ENCODE assay signal across 20 cellular contexts in genomic region chr21:44971672-44971995, GRCh38. TPM values are rescaled to one million over a fixed set of nuclear protein-coding genes. Genes with fewer than 3 reads are reported as not detected.
DNase-seq lines count a peak whose midpoint lies in the region; ATAC-seq and TF ChIP-seq lines count a peak whose summit lies in the region.
"Had no signal": no experiment of that assay in that cellular context is flagged by ENCODE, and none has a peak within 500 bp of the region (broad histone marks: within the 10 kb centered on the region; RNA-seq: fewer than 3 reads in every experiment).

No MANE protein-coding gene starts in this region.

- H3K36me3 ChIP-seq in neural progenitor cell (no peaks in the 10 kb centered on the region), upper lobe of right lung (peaks cover 3% of the 10 kb centered on the region)

- H3K4me2 ChIP-seq in neural progenitor cell: no peak overlapping the region
- H3K4me2 ChIP-seq: PC-9 had no signal

- H3K4me1 ChIP-seq in neural progenitor cell (no peaks in the 10 kb centered on the region), upper lobe of right lung (peaks cover 23% of the 10 kb centered on the region)

- DNase-seq in natural killer cell treated with Interleukin-12 subunit alpha and Interleukin-12 subunit beta and Interleukin-15 and Interleukin-18, amount 100 ng/mL, for 72 hours (ENCODE audit: low spot score): peak; percentile 32
- no peak for DNase-seq in natural killer cell
- DNase-seq in WTC11 (ENCODE audit: low spot score): no peak
- no peak for DNase-seq in neural progenitor cell (ENCODE audit: low spot score)
- no peak for DNase-seq in mesothelial cell of epicardium (ENCODE audit: low spot score in 2 of 2, unreplicated experiment in 2 of 2)
- DNase-seq in NCI-H526 treated with DMSO at 0.1 percent for 48 hours (lab: John Stamatoyannopoulos, UW): no peak
- no peak for DNase-seq in upper lobe of right lung
- DNase-seq in stimulated activated CD4-positive, alpha-beta T cell treated with anti-CD3 and anti-CD28 coated beads, Interleukin-12 subunit alpha, Interleukin-12 subunit beta, amount 100 ng/mL, for 4 hours: no peak
- DNase-seq: BE2C; Calu3; CD8-positive, alpha-beta T cell; GM23248; KG1; NCI-H1417; NCI-H187; NCI-H2107; NCI-H2227 treated with DMSO at 0.1 percent for 48 hours; NCI-H510A treated with DMSO at 0.1 percent for 48 hours; NCI-H82; PC-9 had no signal

- H3K4me3 ChIP-seq in neural progenitor cell (no peak overlapping the region), upper lobe of right lung (no peak overlapping the region)
- H3K4me3 ChIP-seq: GM23248, PC-9 had no signal

- CTCF ChIA-PET in WTC11 (lab: Charles Lee): interaction anchor here (0.5 to 3.7 kb wide), 15 partner anchors 9 to 461 kb away, joined by 3 to 24 read pairs (median 5); partner anchors contain the start of gene POFUT2

- TF ChIP-seq CTCF in natural killer cell (IDR thresholded peaks at IDR 0.05): no peak
- TF ChIP-seq CTCF in WTC11 (IDR thresholded peaks at IDR 0.05): no peak
- TF ChIP-seq CTCF in neural progenitor cell (IDR thresholded peaks at IDR 0.05): no peak
- TF ChIP-seq CTCF in mesothelial cell of epicardium (IDR thresholded peaks at IDR 0.05; ENCODE audit: unreplicated experiment): no peak
- no peak for TF ChIP-seq CTCF in upper lobe of right lung (IDR thresholded peaks at IDR 0.05)

- no peaks in the 10 kb centered on the region for H3K9me3 Mint-ChIP-seq in natural killer cell treated with Interleukin-12 subunit alpha and Interleukin-12 subunit beta and Interleukin-15 and Interleukin-18, amount 100 ng/mL, for 72 hours
- H3K9me3 Mint-ChIP-seq in natural killer cell (no peaks in the 10 kb centered on the region), WTC11 (no peaks in the 10 kb centered on the region), neural progenitor cell (no peaks in the 10 kb centered on the region), mesothelial cell of epicardium (no peaks in the 10 kb centered on the region)
- H3K9me3 Mint-ChIP-seq: CD8-positive, alpha-beta T cell had no signal

- H3K36me3 Mint-ChIP-seq in natural killer cell treated with Interleukin-12 subunit alpha and Interleukin-12 subunit beta and Interleukin-15 and Interleukin-18, amount 100 ng/mL, for 72 hours: no peaks in the 10 kb centered on the region
- no peaks in the 10 kb centered on the region for H3K36me3 Mint-ChIP-seq in natural killer cell
- peaks cover 16% of the 10 kb centered on the region for H3K36me3 Mint-ChIP-seq in WTC11
- H3K36me3 Mint-ChIP-seq in neural progenitor cell: peaks cover 13% of the 10 kb centered on the region
- H3K36me3 Mint-ChIP-seq in mesothelial cell of epicardium: peaks cover 17% of the 10 kb centered on the region

- peaks cover 12 to 33% of the 10 kb centered on the region in 2 donors for H3K4me1 Mint-ChIP-seq in natural killer cell treated with Interleukin-12 subunit alpha and Interleukin-12 subunit beta and Interleukin-15 and Interleukin-18, amount 100 ng/mL, for 72 hours (ENCODE audit: low read depth in 2 of 2)
- H3K4me1 Mint-ChIP-seq in natural killer cell (peaks cover 32 to 40% of the 10 kb centered on the region in 2 donors), WTC11 (peaks cover 15% of the 10 kb centered on the region), neural progenitor cell (peaks cover 22% of the 10 kb centered on the region), mesothelial cell of epicardium (peaks cover 14% of the 10 kb centered on the region)

- H3K27me3 Mint-ChIP-seq in natural killer cell treated with Interleukin-12 subunit alpha and Interleukin-12 subunit beta and Interleukin-15 and Interleukin-18, amount 100 ng/mL, for 72 hours: no peaks in the 10 kb centered on the region
- H3K27me3 Mint-ChIP-seq in natural killer cell (ENCODE audit: low read depth in 2 of 2) (no peaks in the 10 kb centered on the region), WTC11 (ENCODE audit: low read depth) (no peaks in the 10 kb centered on the region), neural progenitor cell (ENCODE audit: insufficient read depth, low read depth) (peaks cover 3% of the 10 kb centered on the region), mesothelial cell of epicardium (ENCODE audit: low read depth) (no peaks in the 10 kb centered on the region)

- H3K27me3 ChIP-seq in neural progenitor cell: no peaks in the 10 kb centered on the region
- no peaks in the 10 kb centered on the region for H3K27me3 ChIP-seq in upper lobe of right lung
- H3K27me3 ChIP-seq: BE2C had no signal

- H3K27ac ChIP-seq in neural progenitor cell: no peak overlapping the region
- no peak overlapping the region for H3K27ac ChIP-seq in upper lobe of right lung
- H3K27ac ChIP-seq: GM23248, PC-9 had no signal

- H3F3A ChIP-seq in neural progenitor cell (ENCODE audit: low read depth): no peaks in the 10 kb centered on the region

- no peak overlapping the region for H2AFZ ChIP-seq in neural progenitor cell (replicated peaks)
- H2AFZ ChIP-seq: GM23248, PC-9 had no signal

- H3K79me2 ChIP-seq in neural progenitor cell (ENCODE audit: low read depth): no peaks in the 10 kb centered on the region

- no peak overlapping the region for H3K4me3 Mint-ChIP-seq in natural killer cell treated with Interleukin-12 subunit alpha and Interleukin-12 subunit beta and Interleukin-15 and Interleukin-18, amount 100 ng/mL, for 72 hours
- H3K4me3 Mint-ChIP-seq in natural killer cell (no peak overlapping the region), WTC11 (no peak overlapping the region), neural progenitor cell (no peak overlapping the region), mesothelial cell of epicardium (no peak overlapping the region)
- H3K4me3 Mint-ChIP-seq: CD8-positive, alpha-beta T cell had no signal

- H3K9me3 ChIP-seq in neural progenitor cell (ENCODE audit: low read depth) (no peaks in the 10 kb centered on the region), upper lobe of right lung (no peaks in the 10 kb centered on the region)
- H3K9me3 ChIP-seq: BE2C had no signal

- intact Hi-C loops in natural killer cell (cut with micrococcal nuclease): no loop called here
- intact Hi-C loops in upper lobe of right lung (cut with DNase I): no loop called here

- no peak overlapping the region for H3K27ac Mint-ChIP-seq in natural killer cell treated with Interleukin-12 subunit alpha and Interleukin-12 subunit beta and Interleukin-15 and Interleukin-18, amount 100 ng/mL, for 72 hours
- H3K27ac Mint-ChIP-seq in natural killer cell (peak overlapping the region in 1 of 2 donors; percentile 29), WTC11 (peak overlapping the region; percentile 57), neural progenitor cell (peak overlapping the region; percentile 78), mesothelial cell of epicardium (no peak overlapping the region)
- H3K27ac Mint-ChIP-seq: CD8-positive, alpha-beta T cell had no signal

- no peak for ATAC-seq in natural killer cell treated with Interleukin-12 subunit alpha and Interleukin-12 subunit beta and Interleukin-15 and Interleukin-18, amount 100 ng/mL, for 72 hours
- ATAC-seq in natural killer cell: no peak
- ATAC-seq in WTC11: no peak
- no peak for ATAC-seq in upper lobe of right lung
- ATAC-seq: CD8-positive, alpha-beta T cell had no signal

- peaks cover 22% of the 10 kb centered on the region for H4K20me1 ChIP-seq in neural progenitor cell (ENCODE audit: low read depth)

- no peak overlapping the region for H3K9ac ChIP-seq in neural progenitor cell
- H3K9ac ChIP-seq: GM23248 had no signal

- POLR2A ChIA-PET in WTC11 (lab: Charles Lee): interaction anchor here (1.3 kb wide), 1 partner anchor 74 kb away, joined by 3 read pairs; no protein-coding TSS in a partner anchor

TF ChIP-seq in WTC11, 78 proteins besides CTCF, POLR2A, EP300 and RAD21 (continues in another document):
- TF ChIP-seq TEAD1 (CRISPR knock-in tag; IDR thresholded peaks at IDR 0.05) (no peak), ZBTB21 (CRISPR knock-in tag; IDR thresholded peaks at IDR 0.05; ENCODE audit: borderline replicate concordance) (no peak), GTF2I (CRISPR knock-in tag; conservative IDR thresholded peaks at IDR 0.05) (no peak), AR (CRISPR knock-in tag; IDR thresholded peaks at IDR 0.05) (no peak)

RNA-seq across cellular contexts. Expression of gene SLX9, which starts 31.8 kb away (rescaled TPM):
- 10 to 100 TPM; 43.5 to 83.6 TPM for total RNA-seq in natural killer cell treated with Interleukin-12 subunit alpha and Interleukin-12 subunit beta and Interleukin-15 and Interleukin-18, amount 100 ng/mL, for 72 hours
- total RNA-seq in natural killer cell: 10 to 100 TPM; 12.8 to 22.9 (median 20.0) TPM
- total RNA-seq in WTC11 (2021): 72.8 to 81.0 TPM (median 77.2 TPM) in 3 replicates
- 4.7 and 17.1 TPM in 2 replicates for total RNA-seq in neural progenitor cell (ENCODE audit: low replicate concordance)
- 30.6 to 32.3 TPM (median 31.8 TPM) in 3 replicates for total RNA-seq in mesothelial cell of epicardium
- 22.8 TPM for total RNA-seq in upper lobe of right lung

RNA-seq across cellular contexts. Expression of gene ITGB2, which starts 50.9 kb away (rescaled TPM):
- 1,000 to 10,000 TPM in 1 of 2 donors, 100 to 1,000 TPM in 1; 448 to 1,246 TPM for total RNA-seq in natural killer cell treated with Interleukin-12 subunit alpha and Interleukin-12 subunit beta and Interleukin-15 and Interleukin-18, amount 100 ng/mL, for 72 hours
- 1,000 to 10,000 TPM; 1,223 to 1,393 (median 1,250) TPM for total RNA-seq in natural killer cell
- total RNA-seq in WTC11 (2021): 1.0 to 1.5 TPM (median 1.5 TPM) in 3 replicates
- total RNA-seq in neural progenitor cell (ENCODE audit: low replicate concordance): 0.09 TPM in 1 of 2 replicates, not detected in the other
- total RNA-seq in mesothelial cell of epicardium: 0.61 to 1.4 TPM (median 0.74 TPM) in 3 replicates
- total RNA-seq in upper lobe of right lung: 370 TPM

Comparison
In these comparisons a context has a peak if more than half of its experiments do, and no peak if none do; other contexts are left out.
1. H3K27ac Mint-ChIP-seq: peak in WTC11 (single experiment) and neural progenitor cell (single experiment); none in natural killer cell treated with Interleukin-12 subunit alpha and Interleukin-12 subunit beta and Interleukin-15 and Interleukin-18, amount 100 ng/mL, for 72 hours (0 of 2) and mesothelial cell of epicardium (single experiment).
2. RNA of gene ITGB2, which starts 50.9 kb away (total RNA-seq): 1,223 to 1,393 TPM in natural killer cell, 448 to 1,246 TPM in natural killer cell treated with Interleukin-12 subunit alpha and Interleukin-12 subunit beta and Interleukin-15 and Interleukin-18, amount 100 ng/mL, for 72 hours and 370 TPM in upper lobe of right lung (single experiment); 1.0 to 1.5 TPM in WTC11, 0.61 to 1.4 TPM in mesothelial cell of epicardium and 0.09 TPM in neural progenitor cell; every median in the first group is over 100 times any median in the second.